ENCODE assay signal across 2 cellular contexts in genomic region chr5:38404667-38405276, GRCh38.
TF ChIP-seq lines count a peak whose summit lies in the region.

No MANE protein-coding gene starts in this region.

TF ChIP-seq in HEK293, 187 proteins besides CTCF, POLR2A, EP300 and RAD21 (continued from another document):
- no peak for TF ChIP-seq ZNF280D (tag by site-specific recombination; IDR thresholded peaks at IDR 0.05)
- no peak for TF ChIP-seq ZBTB6 (tag by site-specific recombination; IDR thresholded peaks at IDR 0.05)
- no peak for TF ChIP-seq ZNF660 (tag by site-specific recombination; IDR thresholded peaks at IDR 0.05)
- no peak for TF ChIP-seq ZNF792 (tag by site-specific recombination; IDR thresholded peaks at IDR 0.05)
- TF ChIP-seq KLF17 (tag by site-specific recombination; IDR thresholded peaks at IDR 0.05), result no peak
- TF ChIP-seq PATZ1 (tag by site-specific recombination; IDR thresholded peaks at IDR 0.05), result no peak
- no peak for TF ChIP-seq PRDM10 (tag by site-specific recombination; IDR thresholded peaks at IDR 0.05)

TF ChIP-seq in WTC11, 78 proteins besides CTCF, POLR2A, EP300 and RAD21 (continued from another document):
- no peak for TF ChIP-seq CBFB (CRISPR knock-in tag; IDR thresholded peaks at IDR 0.05; ENCODE audit: low read depth)
- TF ChIP-seq NR2C2 (CRISPR knock-in tag; IDR thresholded peaks at IDR 0.05), result no peak
- no peak for TF ChIP-seq SOX15 (CRISPR knock-in tag; IDR thresholded peaks at IDR 0.05)
- TF ChIP-seq TEAD4 (CRISPR knock-in tag; IDR thresholded peaks at IDR 0.05), result no peak
- no peak for TF ChIP-seq ZSCAN18 (CRISPR knock-in tag; IDR thresholded peaks at IDR 0.05)
- no peak for TF ChIP-seq ZNF416 (CRISPR knock-in tag; IDR thresholded peaks at IDR 0.05)
- TF ChIP-seq MYBL2 (CRISPR knock-in tag; IDR thresholded peaks at IDR 0.05), result no peak
- TF ChIP-seq ETV6 (CRISPR knock-in tag; IDR thresholded peaks at IDR 0.05), result no peak
